17 cellular contexts compared by ENCODE assay signal in the genomic region with DNA sequence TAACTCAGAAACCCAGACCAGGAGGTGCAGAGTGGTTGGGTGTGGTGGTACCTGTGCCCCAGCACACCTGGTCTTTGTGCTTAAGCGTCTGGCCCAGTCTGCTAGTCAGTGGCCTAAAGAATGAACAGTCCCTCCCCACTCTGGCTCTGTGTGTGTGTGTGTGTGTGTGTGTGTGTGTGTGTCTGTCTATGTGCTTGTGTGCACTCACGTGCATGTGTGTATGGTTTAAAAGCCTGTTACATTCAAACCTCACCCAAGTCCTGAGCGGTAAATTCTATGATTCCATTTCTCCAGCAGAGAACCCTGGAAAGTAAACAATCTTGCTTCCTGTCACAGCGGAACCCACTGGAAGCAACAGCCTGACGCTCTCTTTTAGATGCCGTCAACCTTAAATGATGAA. TPM values are rescaled to one million over a fixed set of nuclear protein-coding genes. Genes with fewer than 3 reads are reported as not detected.
DNase-seq lines count a peak whose midpoint lies in the region; ATAC-seq and TF ChIP-seq lines count a peak whose summit lies in the region.
"Had no signal": no experiment of that assay in that cellular context is flagged by ENCODE, and none has a peak within 500 bp of the region (broad histone marks: within the 10 kb centered on the region; RNA-seq: fewer than 3 reads in every experiment).

No MANE protein-coding gene starts in this region.

- CTCF ChIA-PET in Calu3 (lab: Charles Lee), result no interaction called here

- H3K4me3 ChIP-seq in choroid plexus epithelial cell (ENCODE audit: low read depth, low read length), result no peak overlapping the region
- H3K4me3 ChIP-seq in mucosa of descending colon, result no peak overlapping the region
- H3K4me3 ChIP-seq: BLaER1, GM23248, MG63, PC-9 had no signal

- peak; percentile 2 for DNase-seq in DMS53 (lab: John Stamatoyannopoulos, UW)
- DNase-seq in DMS53 treated with DMSO at 0.1 percent for 48 hours (lab: John Stamatoyannopoulos, UW; ENCODE audit: unreplicated experiment), result no peak
- no peak for DNase-seq in Calu3
- DNase-seq in choroid plexus epithelial cell (ENCODE audit: low read depth), result peak; percentile 49
- DNase-seq in mucosa of descending colon, result peak in 1 of 3 donors; percentile 33
- DNase-seq in COLO829 (ENCODE audit: low spot score), result no peak
- DNase-seq: Caco-2, DMS79, GM23248, MG63, NCI-H1105, NCI-H187, NCI-H446, PC-9 had no signal

- H3K36me3 ChIP-seq in mucosa of descending colon (ENCODE audit: low read depth), result peaks cover under 1% of the 10 kb centered on the region
- H3K36me3 ChIP-seq: MG63 had no signal

- H3K4me1 Mint-ChIP-seq in Calu3 (ENCODE audit: low read depth, unreplicated experiment), result no peaks in the 10 kb centered on the region

- peaks cover 21% of the 10 kb centered on the region for H3K36me3 Mint-ChIP-seq in Calu3 (ENCODE audit: insufficient read depth, unreplicated experiment)

- ATAC-seq in mucosa of descending colon (peak; percentile 84), HG03378 (IDR thresholded peaks at IDR 0.05; ENCODE audit: unreplicated experiment) (no peak), GM18909 (IDR thresholded peaks at IDR 0.05; ENCODE audit: poor library complexity, unreplicated experiment) (no peak)

- intact Hi-C loops in Calu3 (cut with micrococcal nuclease; ENCODE audit: unreplicated experiment), result loop anchor here (10.0 kb wide), 1 partner anchor 203 kb away; no protein-coding TSS in a partner anchor
- intact Hi-C loops in mucosa of descending colon (cut with DNase I, micrococcal nuclease), result no loop called here

- H3K27ac Mint-ChIP-seq in Calu3 (ENCODE audit: unreplicated experiment), result peak overlapping the region; percentile 8

- no peak overlapping the region for H3K4me3 Mint-ChIP-seq in Calu3 (ENCODE audit: low read depth, unreplicated experiment)

- H3K27me3 Mint-ChIP-seq in Calu3 (ENCODE audit: unreplicated experiment), result no peaks in the 10 kb centered on the region

- BruUV-seq in Calu3 (replicated peaks; lab: Mats Ljungman, UMichigan), result no TSS peak

- H3K4me1 ChIP-seq in mucosa of descending colon (ENCODE audit: low read depth), result no peaks in the 10 kb centered on the region
- H3K4me1 ChIP-seq: Caco-2 had no signal

- TF ChIP-seq CTCF in Calu3 (IDR thresholded peaks at IDR 0.05; ENCODE audit: unreplicated experiment) (no peak), choroid plexus epithelial cell (conservative IDR thresholded peaks at IDR 0.05; ENCODE audit: low read depth, low read length) (no peak), mucosa of descending colon (IDR thresholded peaks at IDR 0.05) (no peak)

- no peaks in the 10 kb centered on the region for H3K9me3 ChIP-seq in mucosa of descending colon
- H3K9me3 ChIP-seq: BLaER1, Caco-2, MG63 had no signal

- no peaks in the 10 kb centered on the region for H3K9me3 Mint-ChIP-seq in Calu3 (ENCODE audit: low read depth, unreplicated experiment)

RNA-seq across cellular contexts. Expression of a gene that starts 34.2 kb away (rescaled TPM):
- total RNA-seq in Calu3 (2022) (52.7 and 65.9 TPM in 2 replicates), mucosa of descending colon (10 to 100 TPM; 30.3 to 52.6 (median 45.4) TPM)

Comparison
In these comparisons a context has a peak if more than half of its experiments do, and no peak if none do; other contexts are left out.
1. DNase-seq: peak in DMS53 (single experiment) and choroid plexus epithelial cell (single experiment); none in DMS53 treated with DMSO at 0.1 percent for 48 hours (single experiment), Calu3 (single experiment) and COLO829 (single experiment).